1 cellular context compared by ENCODE assay signal in the genomic region with DNA sequence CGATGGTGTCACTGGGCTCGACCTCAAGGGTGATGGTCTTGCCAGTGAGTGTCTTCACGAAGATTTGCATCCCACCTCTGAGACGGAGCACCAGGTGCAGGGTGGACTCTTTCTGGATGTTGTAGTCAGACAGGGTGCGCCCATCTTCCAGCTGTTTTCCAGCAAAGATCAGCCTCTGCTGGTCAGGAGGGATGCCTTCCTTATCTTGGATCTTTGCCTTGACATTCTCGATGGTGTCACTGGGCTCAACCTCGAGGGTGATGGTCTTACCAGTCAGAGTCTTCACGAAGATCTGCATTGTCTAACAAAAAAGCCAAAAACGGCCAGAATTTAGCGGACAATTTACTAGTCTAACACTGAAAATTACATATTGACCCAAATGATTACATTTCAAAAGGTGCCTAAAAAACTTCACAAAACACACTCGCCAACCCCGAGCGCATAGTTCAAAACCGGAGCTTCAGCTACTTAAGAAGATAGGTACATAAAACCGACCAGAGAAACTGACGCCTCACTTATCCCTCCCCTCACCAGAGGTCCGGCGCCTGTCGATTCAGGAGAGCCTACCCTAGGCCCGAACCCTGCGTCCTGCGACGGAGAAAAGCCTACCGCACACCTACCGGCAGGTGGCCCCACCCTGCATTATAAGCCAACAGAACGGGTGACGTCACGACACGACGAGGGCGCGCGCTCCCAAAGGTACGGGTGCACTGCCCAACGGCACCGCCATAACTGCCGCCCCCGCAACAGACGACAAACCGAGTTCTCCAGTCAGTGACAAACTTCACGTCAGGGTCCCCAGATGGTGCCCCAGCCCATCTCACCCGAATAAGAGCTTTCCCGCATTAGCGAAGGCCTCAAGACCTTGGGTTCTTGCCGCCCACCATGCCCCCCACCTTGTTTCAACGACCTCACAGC.
A peak's percentile ranks its signal among the peaks of the same experiment; 100 is the strongest.
TF ChIP-seq lines count a peak whose summit lies in the region.

No MANE protein-coding gene starts in this region.

TF ChIP-seq in HepG2, 621 proteins besides CTCF, POLR2A, EP300 and RAD21 (continued from another document):
- TF ChIP-seq ZNF318 (CRISPR knock-in tag; IDR thresholded peaks at IDR 0.05), result peak; percentile 34; the same call in 1 of the 2 replicates
- TF ChIP-seq, protein P1, sequence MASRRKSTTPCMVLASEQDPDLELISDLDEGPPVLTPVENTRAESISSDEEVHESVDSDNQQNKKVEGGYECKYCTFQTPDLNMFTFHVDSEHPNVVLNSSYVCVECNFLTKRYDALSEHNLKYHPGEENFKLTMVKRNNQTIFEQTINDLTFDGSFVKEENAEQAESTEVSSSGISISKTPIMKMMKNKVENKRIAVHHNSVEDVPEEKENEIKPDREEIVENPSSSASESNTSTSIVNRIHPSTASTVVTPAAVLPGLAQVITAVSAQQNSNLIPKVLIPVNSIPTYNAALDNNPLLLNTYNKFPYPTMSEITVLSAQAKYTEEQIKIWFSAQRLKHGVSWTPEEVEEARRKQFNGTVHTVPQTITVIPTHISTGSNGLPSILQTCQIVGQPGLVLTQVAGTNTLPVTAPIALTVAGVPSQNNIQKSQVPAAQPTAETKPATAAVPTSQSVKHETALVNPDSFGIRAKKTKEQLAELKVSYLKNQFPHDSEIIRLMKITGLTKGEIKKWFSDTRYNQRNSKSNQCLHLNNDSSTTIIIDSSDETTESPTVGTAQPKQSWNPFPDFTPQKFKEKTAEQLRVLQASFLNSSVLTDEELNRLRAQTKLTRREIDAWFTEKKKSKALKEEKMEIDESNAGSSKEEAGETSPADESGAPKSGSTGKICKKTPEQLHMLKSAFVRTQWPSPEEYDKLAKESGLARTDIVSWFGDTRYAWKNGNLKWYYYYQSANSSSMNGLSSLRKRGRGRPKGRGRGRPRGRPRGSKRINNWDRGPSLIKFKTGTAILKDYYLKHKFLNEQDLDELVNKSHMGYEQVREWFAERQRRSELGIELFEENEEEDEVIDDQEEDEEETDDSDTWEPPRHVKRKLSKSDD (CRISPR knock-in tag; IDR thresholded peaks at IDR 0.05; ENCODE audit: low read depth), result peak; percentile 99
- no peak for TF ChIP-seq MBNL3 (CRISPR knock-in tag; conservative IDR thresholded peaks at IDR 0.05)
- TF ChIP-seq RBFOX2 (IDR thresholded peaks at IDR 0.05; ENCODE audit: low read depth, low read length), result peak; percentile 80
- 0 out of 2 replicates have a peak, but pooled peaks have one; percentile 25 for TF ChIP-seq HOXA7 (CRISPR knock-in tag; IDR thresholded peaks at IDR 0.05)
- TF ChIP-seq, protein P2, sequence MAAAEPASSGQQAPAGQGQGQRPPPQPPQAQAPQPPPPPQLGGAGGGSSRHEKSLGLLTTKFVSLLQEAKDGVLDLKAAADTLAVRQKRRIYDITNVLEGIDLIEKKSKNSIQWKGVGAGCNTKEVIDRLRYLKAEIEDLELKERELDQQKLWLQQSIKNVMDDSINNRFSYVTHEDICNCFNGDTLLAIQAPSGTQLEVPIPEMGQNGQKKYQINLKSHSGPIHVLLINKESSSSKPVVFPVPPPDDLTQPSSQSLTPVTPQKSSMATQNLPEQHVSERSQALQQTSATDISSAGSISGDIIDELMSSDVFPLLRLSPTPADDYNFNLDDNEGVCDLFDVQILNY (CRISPR knock-in tag; conservative IDR thresholded peaks at IDR 0.05), result no peak; the same call in 1 of the 2 replicates
- no peak for TF ChIP-seq MEF2D (CRISPR knock-in tag; IDR thresholded peaks at IDR 0.05)
- no peak for TF ChIP-seq ZSCAN30 (CRISPR knock-in tag; IDR thresholded peaks at IDR 0.05)
- TF ChIP-seq NR2F6 (IDR thresholded peaks at IDR 0.05), result no peak
- TF ChIP-seq NR2F6 (CRISPR knock-in tag; IDR thresholded peaks at IDR 0.05), result 0 out of 2 replicates have a peak, but pooled peaks have one; percentile 13
- TF ChIP-seq ZNF615 (CRISPR knock-in tag; IDR thresholded peaks at IDR 0.05; ENCODE audit: borderline replicate concordance), result 0 out of 2 replicates have a peak, but pooled peaks have one; percentile 66
- no peak; the same call in 1 of the 2 replicates for TF ChIP-seq ZBTB3 (CRISPR knock-in tag; IDR thresholded peaks at IDR 0.05; ENCODE audit: borderline replicate concordance, low read depth)
- 0 out of 2 replicates have a peak, but pooled peaks have one; percentile 36 for TF ChIP-seq ZNF691 (CRISPR knock-in tag; IDR thresholded peaks at IDR 0.05; ENCODE audit: borderline replicate concordance, low read depth)
- TF ChIP-seq CCDC6 (CRISPR knock-in tag; IDR thresholded peaks at IDR 0.05), result no peak; the same call in 1 of the 2 replicates
- TF ChIP-seq AGO1 (IDR thresholded peaks at IDR 0.05; ENCODE audit: low read depth, low read length, poor library complexity, severe bottlenecking), result peak; percentile 98
- TF ChIP-seq, protein P3, sequence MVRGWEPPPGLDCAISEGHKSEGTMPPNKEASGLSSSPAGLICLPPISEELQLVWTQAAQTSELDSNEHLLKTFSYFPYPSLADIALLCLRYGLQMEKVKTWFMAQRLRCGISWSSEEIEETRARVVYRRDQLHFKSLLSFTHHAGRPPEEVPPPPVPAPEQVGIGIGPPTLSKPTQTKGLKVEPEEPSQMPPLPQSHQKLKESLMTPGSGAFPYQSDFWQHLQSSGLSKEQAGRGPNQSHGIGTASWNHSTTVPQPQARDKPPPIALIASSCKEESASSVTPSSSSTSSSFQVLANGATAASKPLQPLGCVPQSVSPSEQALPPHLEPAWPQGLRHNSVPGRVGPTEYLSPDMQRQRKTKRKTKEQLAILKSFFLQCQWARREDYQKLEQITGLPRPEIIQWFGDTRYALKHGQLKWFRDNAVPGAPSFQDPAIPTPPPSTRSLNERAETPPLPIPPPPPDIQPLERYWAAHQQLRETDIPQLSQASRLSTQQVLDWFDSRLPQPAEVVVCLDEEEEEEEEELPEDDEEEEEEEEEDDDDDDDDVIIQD (CRISPR knock-in tag; IDR thresholded peaks at IDR 0.05; ENCODE audit: low read depth), result no peak
- TF ChIP-seq TMF1 (CRISPR knock-in tag; IDR thresholded peaks at IDR 0.05; ENCODE audit: low read depth), result 0 out of 2 replicates have a peak, but pooled peaks have one; percentile 13
- TF ChIP-seq HCFC1 (IDR thresholded peaks at IDR 0.05; ENCODE audit: low read depth, low read length), result no peak
- 0 out of 2 replicates have a peak, but pooled peaks have one; percentile 5 for TF ChIP-seq ZNF558 (CRISPR knock-in tag; IDR thresholded peaks at IDR 0.05; ENCODE audit: borderline replicate concordance)
- TF ChIP-seq ZFX (CRISPR knock-in tag; IDR thresholded peaks at IDR 0.05; ENCODE audit: low read depth), result peak; percentile 70
- TF ChIP-seq KDM6A (CRISPR knock-in tag; IDR thresholded peaks at IDR 0.05; ENCODE audit: low read depth), result no peak
- 0 out of 2 replicates have a peak, but pooled peaks have one; percentile 17 for TF ChIP-seq PITX1 (CRISPR knock-in tag; IDR thresholded peaks at IDR 0.05)
- no peak for TF ChIP-seq DBP (CRISPR knock-in tag; IDR thresholded peaks at IDR 0.05; ENCODE audit: not compliant biosample characterization)
- 0 out of 2 replicates have a peak, but pooled peaks have one; percentile 9 for TF ChIP-seq TGIF2 (CRISPR knock-in tag; IDR thresholded peaks at IDR 0.05)
- no peak for TF ChIP-seq ZBTB7B (CRISPR knock-in tag; IDR thresholded peaks at IDR 0.05)
- TF ChIP-seq ZFP90 (CRISPR knock-in tag; IDR thresholded peaks at IDR 0.05; ENCODE audit: borderline replicate concordance), result peak; percentile 14; the same call in 1 of the 2 replicates
- TF ChIP-seq ZFP82 (CRISPR knock-in tag; IDR thresholded peaks at IDR 0.05; ENCODE audit: borderline replicate concordance), result no peak
- TF ChIP-seq, protein P4, sequence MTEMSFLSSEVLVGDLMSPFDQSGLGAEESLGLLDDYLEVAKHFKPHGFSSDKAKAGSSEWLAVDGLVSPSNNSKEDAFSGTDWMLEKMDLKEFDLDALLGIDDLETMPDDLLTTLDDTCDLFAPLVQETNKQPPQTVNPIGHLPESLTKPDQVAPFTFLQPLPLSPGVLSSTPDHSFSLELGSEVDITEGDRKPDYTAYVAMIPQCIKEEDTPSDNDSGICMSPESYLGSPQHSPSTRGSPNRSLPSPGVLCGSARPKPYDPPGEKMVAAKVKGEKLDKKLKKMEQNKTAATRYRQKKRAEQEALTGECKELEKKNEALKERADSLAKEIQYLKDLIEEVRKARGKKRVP (CRISPR knock-in tag; IDR thresholded peaks at IDR 0.05), result no peak; a peak in 1 of 4 replicates
- peak; percentile 0 for TF ChIP-seq CBX1 (IDR thresholded peaks at IDR 0.05; ENCODE audit: low read depth)
- TF ChIP-seq MXD4 (CRISPR knock-in tag; IDR thresholded peaks at IDR 0.05), result no peak
- TF ChIP-seq ZNF10 (CRISPR knock-in tag; IDR thresholded peaks at IDR 0.05; ENCODE audit: borderline replicate concordance, low read depth), result no peak
